ENCODE assay signal across 8 cellular contexts in the genomic region with DNA sequence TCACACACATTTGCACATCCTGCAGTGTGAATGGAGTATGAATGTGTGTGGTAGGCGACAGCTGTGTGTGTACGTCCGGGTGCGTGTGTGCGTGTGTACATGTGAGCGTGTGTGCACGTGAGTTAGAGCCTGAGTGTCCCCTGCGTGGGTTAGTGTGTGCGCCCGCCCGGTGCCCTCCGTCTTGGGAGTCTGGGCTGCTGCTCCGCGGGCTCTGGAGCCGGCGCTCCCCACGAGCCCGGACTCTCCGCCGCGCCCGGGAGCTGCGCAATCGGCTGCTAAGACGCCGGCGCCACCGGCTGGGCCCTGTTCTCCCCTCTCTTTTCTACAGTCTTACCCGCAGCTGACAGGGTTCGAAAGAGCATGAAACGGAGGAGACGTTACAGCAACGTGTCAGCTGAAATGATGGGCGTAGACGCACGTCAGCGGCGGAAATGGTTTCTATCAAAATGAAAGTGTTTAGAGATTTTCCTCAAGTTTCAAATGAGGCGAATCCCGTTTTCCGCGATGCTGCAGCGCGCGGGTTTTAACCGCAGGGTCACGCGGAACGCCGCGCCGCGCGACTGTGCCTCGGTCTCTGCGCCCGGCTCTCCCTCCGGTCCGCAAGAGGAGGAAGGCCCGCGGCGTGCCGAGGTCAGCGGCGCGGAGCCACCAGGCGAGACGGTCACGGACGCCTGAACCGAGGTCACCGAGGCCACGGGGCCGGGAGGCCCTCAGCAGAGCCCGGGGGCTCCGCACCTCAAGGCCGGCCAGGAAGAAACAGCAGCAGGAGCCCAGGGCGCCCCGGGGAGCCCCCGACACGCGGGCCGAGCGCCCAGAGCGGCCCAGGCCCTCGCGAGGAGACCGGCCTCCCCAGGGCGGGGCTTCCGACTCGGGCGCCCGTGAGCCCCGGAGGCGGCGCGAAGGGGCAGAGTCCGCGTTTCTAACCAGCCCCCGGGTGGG.
DNase-seq lines count a peak whose midpoint lies in the region; ATAC-seq and TF ChIP-seq lines count a peak whose summit lies in the region.

No MANE protein-coding gene starts in this region.

- no peak for ATAC-seq in GM21576 (IDR thresholded peaks at IDR 0.05; ENCODE audit: unreplicated experiment)

- H3K9me3 Mint-ChIP-seq in activated T-cell treated with anti-CD3 and anti-CD28 coated beads, Interleukin-2, amount 50 U/mL, for 24 hours: no peaks in the 10 kb centered on the region
- H3K9me3 Mint-ChIP-seq in nephron: no peaks in the 10 kb centered on the region

- peak overlapping the region; percentile 77 for H3K4me3 Mint-ChIP-seq in activated T-cell treated with anti-CD3 and anti-CD28 coated beads, Interleukin-2, amount 50 U/mL, for 24 hours
- H3K4me3 Mint-ChIP-seq in nephron: peak overlapping the region; percentile 77 to 86 (median 85)

- H3K36me3 Mint-ChIP-seq in activated T-cell treated with anti-CD3 and anti-CD28 coated beads, Interleukin-2, amount 50 U/mL, for 24 hours (ENCODE audit: low read depth): no peaks in the 10 kb centered on the region
- no peaks in the 10 kb centered on the region for H3K36me3 Mint-ChIP-seq in nephron (ENCODE audit: low read depth)

- peaks cover 9% of the 10 kb centered on the region for H3K4me1 Mint-ChIP-seq in activated T-cell treated with anti-CD3 and anti-CD28 coated beads, Interleukin-2, amount 50 U/mL, for 24 hours (ENCODE audit: low read depth)
- no peaks in the 10 kb centered on the region for H3K4me1 Mint-ChIP-seq in nephron

- H3K27ac Mint-ChIP-seq in activated T-cell treated with anti-CD3 and anti-CD28 coated beads, Interleukin-2, amount 50 U/mL, for 24 hours: peak overlapping the region; percentile 89
- no peak overlapping the region for H3K27ac Mint-ChIP-seq in nephron

- no peaks in the 10 kb centered on the region for H3K27me3 Mint-ChIP-seq in activated T-cell treated with anti-CD3 and anti-CD28 coated beads, Interleukin-2, amount 50 U/mL, for 24 hours
- peaks cover 29% of the 10 kb centered on the region for H3K27me3 Mint-ChIP-seq in nephron (ENCODE audit: low read depth)

- TF ChIP-seq CTCF in nephron (IDR thresholded peaks at IDR 0.05; ENCODE audit: unreplicated experiment in 3 of 3): no peak

- DNase-seq in DMS53 (lab: John Stamatoyannopoulos, UW) (peak; percentile 50), DMS53 treated with DMSO at 0.1 percent for 48 hours (lab: John Stamatoyannopoulos, UW; ENCODE audit: unreplicated experiment) (no peak), NCI-H2171 (lab: John Stamatoyannopoulos, UW) (peak; percentile 59), fibroblast of peridontal ligament (ENCODE audit: extremely low read depth) (peak; percentile 50)
- DNase-seq in activated T-cell treated with anti-CD3 and anti-CD28 coated beads, Interleukin-2, amount 50 U/mL, for 24 hours: peak; percentile 81
- DNase-seq in stimulated activated naive CD4-positive, alpha-beta T cell treated with Interleukin-2 at 50 U/mL for 16 hours (lab: John Stamatoyannopoulos, UW): peak; percentile 70
